ENCODE assay signal across 16 cellular contexts in the genomic region with DNA sequence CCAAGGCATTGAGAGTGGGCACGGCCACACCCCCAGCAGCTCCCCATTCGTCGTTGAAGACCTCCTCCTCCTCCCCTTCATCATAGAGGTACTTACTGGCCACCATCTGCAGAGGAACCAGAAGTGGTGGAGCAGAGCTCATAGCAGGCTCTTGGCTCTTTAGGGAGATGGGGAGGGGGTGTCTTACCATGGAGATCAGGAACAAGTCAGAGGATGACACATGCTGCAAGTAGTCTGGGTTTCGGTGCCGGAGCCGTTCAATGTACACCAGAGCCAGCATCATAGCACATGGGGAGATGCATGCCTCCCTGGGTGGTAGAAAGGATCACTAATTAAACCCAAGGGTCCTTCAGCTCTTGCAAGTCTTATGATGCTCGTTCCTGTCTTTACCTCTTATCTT. TPM values are rescaled to one million over a fixed set of nuclear protein-coding genes. Genes with fewer than 3 reads are reported as not detected.
DNase-seq lines count a peak whose midpoint lies in the region; ATAC-seq, FAIRE-seq and TF ChIP-seq lines count a peak whose summit lies in the region.
"Had no signal": no experiment of that assay in that cellular context is flagged by ENCODE, and none has a peak within 500 bp of the region (broad histone marks: within the 10 kb centered on the region; RNA-seq: fewer than 3 reads in every experiment).

No MANE protein-coding gene starts in this region.

- peaks cover 11% of the 10 kb centered on the region for H3K27me3 Mint-ChIP-seq in CD4-positive, CD25-positive, alpha-beta regulatory T cell
- H3K27me3 Mint-ChIP-seq in astrocyte (ENCODE audit: low read depth, unreplicated experiment), result no peaks in the 10 kb centered on the region
- H3K27me3 Mint-ChIP-seq in natural killer cell treated with Interleukin-12 subunit alpha and Interleukin-12 subunit beta and Interleukin-15 and Interleukin-18, amount 100 ng/mL, for 72 hours, result no peaks in the 10 kb centered on the region

- H3K36me3 Mint-ChIP-seq in CD4-positive, CD25-positive, alpha-beta regulatory T cell, result peaks cover 11% of the 10 kb centered on the region
- H3K36me3 Mint-ChIP-seq in astrocyte (ENCODE audit: low read depth, unreplicated experiment), result peaks cover 18% of the 10 kb centered on the region
- H3K36me3 Mint-ChIP-seq in natural killer cell treated with Interleukin-12 subunit alpha and Interleukin-12 subunit beta and Interleukin-15 and Interleukin-18, amount 100 ng/mL, for 72 hours, result peaks cover 14% of the 10 kb centered on the region

- ATAC-seq in CD4-positive, CD25-positive, alpha-beta regulatory T cell (ENCODE audit: low read depth in 2 of 2), result no peak
- ATAC-seq in natural killer cell treated with Interleukin-12 subunit alpha and Interleukin-12 subunit beta and Interleukin-15 and Interleukin-18, amount 100 ng/mL, for 72 hours, result no peak
- ATAC-seq: GM12878, HCT116 had no signal

- peak overlapping the region in 2 of 3 donors; percentile 85 to 99 for H3K27ac Mint-ChIP-seq in CD4-positive, CD25-positive, alpha-beta regulatory T cell
- H3K27ac Mint-ChIP-seq in astrocyte (ENCODE audit: unreplicated experiment), result no peak overlapping the region
- peak overlapping the region; percentile 69 to 83 for H3K27ac Mint-ChIP-seq in natural killer cell treated with Interleukin-12 subunit alpha and Interleukin-12 subunit beta and Interleukin-15 and Interleukin-18, amount 100 ng/mL, for 72 hours

- no peak overlapping the region for H3K9ac ChIP-seq in astrocyte (ENCODE audit: low read length)

- intact Hi-C loops in tibial artery (cut with DNase I; ENCODE audit: low total_unique reads), result loop anchor here (5.0 to 10.0 kb wide), 2 partner anchors 42 to 210 kb away; a partner anchor contains a TSS

- peaks cover 20 to 63% (median 40%) of the 10 kb centered on the region in 4 donors for H3K4me1 Mint-ChIP-seq in CD4-positive, CD25-positive, alpha-beta regulatory T cell
- peaks cover 21% of the 10 kb centered on the region for H3K4me1 Mint-ChIP-seq in astrocyte (ENCODE audit: low read depth, unreplicated experiment)
- peaks cover 40 to 45% of the 10 kb centered on the region in 2 donors for H3K4me1 Mint-ChIP-seq in natural killer cell treated with Interleukin-12 subunit alpha and Interleukin-12 subunit beta and Interleukin-15 and Interleukin-18, amount 100 ng/mL, for 72 hours (ENCODE audit: low read depth in 2 of 2)

- no peaks in the 10 kb centered on the region for H3K9me3 ChIP-seq in CD4-positive, CD25-positive, alpha-beta regulatory T cell (ENCODE audit: control insufficient read depth in 2 of 2, low read length in 2 of 2)
- H3K9me3 ChIP-seq in astrocyte (ENCODE audit: insufficient read depth, low read depth, low read length) (no peaks in the 10 kb centered on the region), tibial artery (no peaks in the 10 kb centered on the region)
- H3K9me3 ChIP-seq: breast epithelium, neutrophil, Peyer's patch had no signal

- peaks cover 38% of the 10 kb centered on the region for H3K36me3 ChIP-seq in CD4-positive, CD25-positive, alpha-beta regulatory T cell (ENCODE audit: control insufficient read depth, insufficient read depth, low read length)
- H3K36me3 ChIP-seq in H7 (replicated peaks; ENCODE audit: control insufficient read depth, insufficient read depth, low read length) (peaks cover 6% of the 10 kb centered on the region), astrocyte (ENCODE audit: insufficient read depth, low read length) (peaks cover 4% of the 10 kb centered on the region), tibial artery (peaks cover 29 to 44% (median 41%) of the 10 kb centered on the region in 3 donors)
- H3K36me3 ChIP-seq: breast epithelium had no signal

- H3K79me2 ChIP-seq in astrocyte (ENCODE audit: insufficient read depth, low read length), result peaks cover 29% of the 10 kb centered on the region

- no peak overlapping the region for H3K4me2 ChIP-seq in astrocyte (ENCODE audit: low read length)

- H4K20me1 ChIP-seq in astrocyte (ENCODE audit: insufficient read depth, low read length), result peaks cover 28% of the 10 kb centered on the region

- H3K4me3 ChIP-seq in CD4-positive, CD25-positive, alpha-beta regulatory T cell (ENCODE audit: low read depth, low read length), result peak overlapping the region; percentile 30
- H3K4me3 ChIP-seq in H7 (ENCODE audit: insufficient read depth, low read depth, low read length) (no peak overlapping the region), astrocyte (ENCODE audit: insufficient read depth, low read depth, low read length) (no peak overlapping the region), tibial artery (no peak overlapping the region)

- no peak overlapping the region for H3K27ac ChIP-seq in CD4-positive, CD25-positive, alpha-beta regulatory T cell (ENCODE audit: insufficient read depth, low read length, poor library complexity, severe bottlenecking)
- no peak overlapping the region for H3K27ac ChIP-seq in astrocyte (ENCODE audit: low read depth, low read length)
- H3K27ac ChIP-seq in tibial artery, result no peak overlapping the region
- H3K27ac ChIP-seq: neutrophil had no signal

- TF ChIP-seq CTCF in astrocyte (IDR thresholded peaks at IDR 0.05; ENCODE audit: insufficient read depth, low read depth, low read length) (no peak), tibial artery (IDR thresholded peaks at IDR 0.05) (no peak), GM10266 (IDR thresholded peaks at IDR 0.05; ENCODE audit: control insufficient read depth, insufficient read depth, low read depth, missing control alignments) (no peak)

- H3K4me3 Mint-ChIP-seq in CD4-positive, CD25-positive, alpha-beta regulatory T cell, result peak overlapping the region; percentile 89 to 97 (median 94)
- H3K4me3 Mint-ChIP-seq in astrocyte (ENCODE audit: unreplicated experiment), result peak overlapping the region; percentile 66
- peak overlapping the region; percentile 85 for H3K4me3 Mint-ChIP-seq in natural killer cell treated with Interleukin-12 subunit alpha and Interleukin-12 subunit beta and Interleukin-15 and Interleukin-18, amount 100 ng/mL, for 72 hours

- no peak for DNase-seq in CD4-positive, CD25-positive, alpha-beta regulatory T cell
- DNase-seq in H7 (peak; percentile 6), astrocyte (ENCODE audit: low read depth) (no peak), NOMO-1 treated with dmso at 0.1 percent for 144 hours (lab: John Stamatoyannopoulos, UW; ENCODE audit: unreplicated experiment) (no peak), tibial artery (no peak), GM10266 (ENCODE audit: extremely low spot score) (no peak)
- DNase-seq in natural killer cell treated with Interleukin-12 subunit alpha and Interleukin-12 subunit beta and Interleukin-15 and Interleukin-18, amount 100 ng/mL, for 72 hours (ENCODE audit: low spot score), result no peak
- DNase-seq: activated CD4-positive, CD25-positive, alpha-beta regulatory T cell; C1 segment of cervical spinal cord; NCI-H2107; stimulated activated CD4-positive, alpha-beta T cell treated with anti-CD3 and anti-CD28 coated beads, Interleukin-4, amount 100 ng/mL, for 4 hours had no signal

- no peak overlapping the region for H2AFZ ChIP-seq in astrocyte (ENCODE audit: low read depth, low read length)

- H3K4me1 ChIP-seq in CD4-positive, CD25-positive, alpha-beta regulatory T cell (ENCODE audit: control insufficient read depth, insufficient read depth, low read length, poor library complexity, severe bottlenecking), result peaks cover 61% of the 10 kb centered on the region
- H3K4me1 ChIP-seq in astrocyte (ENCODE audit: insufficient read depth, low read length), result peaks cover 26% of the 10 kb centered on the region
- peaks cover 4 to 45% (median 36%) of the 10 kb centered on the region in 4 donors for H3K4me1 ChIP-seq in tibial artery

- H3K27me3 ChIP-seq in CD4-positive, CD25-positive, alpha-beta regulatory T cell (ENCODE audit: control insufficient read depth, insufficient read depth, low read length), result no peaks in the 10 kb centered on the region
- H3K27me3 ChIP-seq in H7 (ENCODE audit: control insufficient read depth, insufficient read depth, low read length) (no peaks in the 10 kb centered on the region), astrocyte (ENCODE audit: insufficient read depth, low read length) (no peaks in the 10 kb centered on the region), tibial artery (no peaks in the 10 kb centered on the region)
- H3K27me3 ChIP-seq: breast epithelium, neutrophil, Peyer's patch had no signal

- H3K9me3 Mint-ChIP-seq in CD4-positive, CD25-positive, alpha-beta regulatory T cell, result no peaks in the 10 kb centered on the region
- H3K9me3 Mint-ChIP-seq in astrocyte (ENCODE audit: unreplicated experiment), result peaks cover 1% of the 10 kb centered on the region
- no peaks in the 10 kb centered on the region for H3K9me3 Mint-ChIP-seq in natural killer cell treated with Interleukin-12 subunit alpha and Interleukin-12 subunit beta and Interleukin-15 and Interleukin-18, amount 100 ng/mL, for 72 hours

- FAIRE-seq in astrocyte (lab: Jason Lieb, UNC), result no peak
- FAIRE-seq: GM12878 had no signal

RNA-seq across cellular contexts. Expression of a gene that starts 1.9 kb away (rescaled TPM):
- total RNA-seq in CD4-positive, CD25-positive, alpha-beta regulatory T cell, result 68.2 TPM
- 100 to 1,000 TPM; 100 to 143 (median 113) TPM for polyA plus RNA-seq in CD4-positive, CD25-positive, alpha-beta regulatory T cell
- 27.7 and 33.2 TPM in 2 replicates for total RNA-seq in H7 (2014; rRNA removed; shearing (Covaris generic))
- 26.6 and 28.1 TPM in 2 replicates for total RNA-seq in astrocyte
- 10 to 100 TPM; 60.8 to 68.5 TPM for total RNA-seq in natural killer cell treated with Interleukin-12 subunit alpha and Interleukin-12 subunit beta and Interleukin-15 and Interleukin-18, amount 100 ng/mL, for 72 hours

RNA-seq across cellular contexts. Expression of a gene that starts 3.3 kb away (rescaled TPM):
- 84.7 TPM for total RNA-seq in CD4-positive, CD25-positive, alpha-beta regulatory T cell
- 10 to 100 TPM; 62.8 to 89.7 (median 72.1) TPM for polyA plus RNA-seq in CD4-positive, CD25-positive, alpha-beta regulatory T cell
- total RNA-seq in H7 (2014; rRNA removed; shearing (Covaris generic)), result 60.2 and 64.5 TPM in 2 replicates
- total RNA-seq in astrocyte, result 54.8 and 55.2 TPM in 2 replicates
- 10 to 100 TPM; 69.3 to 79.8 TPM for total RNA-seq in natural killer cell treated with Interleukin-12 subunit alpha and Interleukin-12 subunit beta and Interleukin-15 and Interleukin-18, amount 100 ng/mL, for 72 hours

RNA-seq across cellular contexts. Expression of a gene that starts 5.0 kb away (rescaled TPM):
- total RNA-seq in CD4-positive, CD25-positive, alpha-beta regulatory T cell, result 1.3 TPM
- polyA plus RNA-seq in CD4-positive, CD25-positive, alpha-beta regulatory T cell, result not detected
- total RNA-seq in H7 (2014; rRNA removed; shearing (Covaris generic)), result not detected in 2 replicates
- 1.2 and 1.5 TPM in 2 replicates for total RNA-seq in astrocyte
- total RNA-seq in natural killer cell treated with Interleukin-12 subunit alpha and Interleukin-12 subunit beta and Interleukin-15 and Interleukin-18, amount 100 ng/mL, for 72 hours, result 1 to 10 TPM; 2.4 to 3.3 TPM

RNA-seq across cellular contexts. Expression of a gene that starts 14.2 kb away (rescaled TPM):
- total RNA-seq in CD4-positive, CD25-positive, alpha-beta regulatory T cell, result 12.9 TPM
- polyA plus RNA-seq in CD4-positive, CD25-positive, alpha-beta regulatory T cell, result 10 to 100 TPM; 24.6 to 29.1 (median 26.8) TPM
- total RNA-seq in H7 (2014; rRNA removed; shearing (Covaris generic)), result 22.0 and 22.7 TPM in 2 replicates
- 10.8 and 11.4 TPM in 2 replicates for total RNA-seq in astrocyte
- total RNA-seq in natural killer cell treated with Interleukin-12 subunit alpha and Interleukin-12 subunit beta and Interleukin-15 and Interleukin-18, amount 100 ng/mL, for 72 hours, result 10 to 100 TPM; 17.9 to 18.8 TPM

RNA-seq across cellular contexts. Expression of a gene that starts 31.8 kb away (rescaled TPM):
- total RNA-seq in CD4-positive, CD25-positive, alpha-beta regulatory T cell, result 70.8 TPM
- 10 to 100 TPM; 54.4 to 72.1 (median 64.0) TPM for polyA plus RNA-seq in CD4-positive, CD25-positive, alpha-beta regulatory T cell
- total RNA-seq in H7 (2014; rRNA removed; shearing (Covaris generic)), result 25.3 and 29.9 TPM in 2 replicates
- total RNA-seq in astrocyte, result 20.7 and 24.0 TPM in 2 replicates
- total RNA-seq in natural killer cell treated with Interleukin-12 subunit alpha and Interleukin-12 subunit beta and Interleukin-15 and Interleukin-18, amount 100 ng/mL, for 72 hours, result 10 to 100 TPM; 40.4 to 51.8 TPM
